Comparison of ENCODE assay signal across 8 cellular contexts in the genomic region with DNA sequence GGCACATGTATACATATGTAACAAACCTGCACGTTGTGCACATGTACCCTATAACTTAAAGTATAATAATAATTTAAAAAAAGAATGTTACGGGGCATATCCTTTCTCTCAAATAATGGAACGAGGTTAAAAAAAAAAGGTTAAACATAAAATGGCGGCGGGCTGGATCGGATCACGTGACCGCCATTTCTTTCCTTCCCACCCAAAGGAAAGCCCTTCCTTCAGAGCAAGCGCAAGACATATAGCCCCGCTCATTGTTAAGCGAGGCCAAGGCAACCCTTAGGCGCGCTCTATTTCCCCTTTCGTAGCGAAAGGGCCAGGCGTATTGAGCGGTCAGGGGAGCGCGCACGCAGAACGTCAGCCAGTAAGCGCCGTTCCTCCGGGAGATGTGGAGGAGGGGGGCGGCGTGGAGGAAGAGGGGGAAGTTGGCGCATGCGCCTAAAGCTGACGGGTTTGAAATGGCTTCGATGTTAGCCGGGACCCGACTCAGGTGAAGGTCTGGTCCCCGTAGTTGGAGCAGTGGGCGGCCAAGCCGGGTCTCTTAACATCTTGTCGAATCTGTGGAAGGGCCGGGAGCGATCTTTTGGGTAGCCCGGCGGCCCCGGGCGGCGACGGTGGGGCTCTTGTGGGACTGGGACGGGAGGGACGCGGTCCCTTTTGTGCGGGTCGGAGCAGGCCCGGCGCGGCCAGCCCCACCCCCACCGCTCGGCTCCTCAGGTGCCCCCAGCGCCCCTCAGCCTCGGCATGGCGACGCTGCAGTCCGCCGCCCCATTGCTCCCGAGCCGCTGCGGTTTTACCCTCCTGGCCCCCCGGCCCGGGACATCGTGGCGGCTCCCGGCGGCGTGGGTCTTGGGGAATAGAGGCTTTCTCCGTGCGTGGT.
DNase-seq lines count a peak whose midpoint lies in the region; ATAC-seq and FAIRE-seq lines count a peak whose summit lies in the region.

A gene with protein sequence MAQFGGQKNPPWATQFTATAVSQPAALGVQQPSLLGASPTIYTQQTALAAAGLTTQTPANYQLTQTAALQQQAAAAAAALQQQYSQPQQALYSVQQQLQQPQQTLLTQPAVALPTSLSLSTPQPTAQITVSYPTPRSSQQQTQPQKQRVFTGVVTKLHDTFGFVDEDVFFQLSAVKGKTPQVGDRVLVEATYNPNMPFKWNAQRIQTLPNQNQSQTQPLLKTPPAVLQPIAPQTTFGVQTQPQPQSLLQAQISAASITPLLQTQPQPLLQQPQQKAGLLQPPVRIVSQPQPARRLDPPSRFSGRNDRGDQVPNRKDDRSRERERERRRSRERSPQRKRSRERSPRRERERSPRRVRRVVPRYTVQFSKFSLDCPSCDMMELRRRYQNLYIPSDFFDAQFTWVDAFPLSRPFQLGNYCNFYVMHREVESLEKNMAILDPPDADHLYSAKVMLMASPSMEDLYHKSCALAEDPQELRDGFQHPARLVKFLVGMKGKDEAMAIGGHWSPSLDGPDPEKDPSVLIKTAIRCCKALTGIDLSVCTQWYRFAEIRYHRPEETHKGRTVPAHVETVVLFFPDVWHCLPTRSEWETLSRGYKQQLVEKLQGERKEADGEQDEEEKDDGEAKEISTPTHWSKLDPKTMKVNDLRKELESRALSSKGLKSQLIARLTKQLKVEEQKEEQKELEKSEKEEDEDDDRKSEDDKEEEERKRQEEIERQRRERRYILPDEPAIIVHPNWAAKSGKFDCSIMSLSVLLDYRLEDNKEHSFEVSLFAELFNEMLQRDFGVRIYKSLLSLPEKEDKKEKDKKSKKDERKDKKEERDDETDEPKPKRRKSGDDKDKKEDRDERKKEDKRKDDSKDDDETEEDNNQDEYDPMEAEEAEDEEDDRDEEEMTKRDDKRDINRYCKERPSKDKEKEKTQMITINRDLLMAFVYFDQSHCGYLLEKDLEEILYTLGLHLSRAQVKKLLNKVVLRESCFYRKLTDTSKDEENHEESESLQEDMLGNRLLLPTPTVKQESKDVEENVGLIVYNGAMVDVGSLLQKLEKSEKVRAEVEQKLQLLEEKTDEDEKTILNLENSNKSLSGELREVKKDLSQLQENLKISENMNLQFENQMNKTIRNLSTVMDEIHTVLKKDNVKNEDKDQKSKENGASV (plus strand): TSS at position 447 of the 880 bp plus-strand sequence. CDS start 1,266 bp downstream, outside the sequence.

- H3K36me3 Mint-ChIP-seq in effector memory CD8-positive, alpha-beta T cell (ENCODE audit: insufficient read depth): peaks cover 54% of the 10 kb centered on the region

- H3K27me3 Mint-ChIP-seq in effector memory CD8-positive, alpha-beta T cell: no peaks in the 10 kb centered on the region

- FAIRE-seq in HTR-8/SVneo (lab: Jason Lieb, UNC): peak; percentile 91

- peaks cover 9 to 14% of the 10 kb centered on the region in 2 donors for H3K4me1 Mint-ChIP-seq in effector memory CD8-positive, alpha-beta T cell (ENCODE audit: low read depth in 2 of 2)

- H3K9me3 Mint-ChIP-seq in effector memory CD8-positive, alpha-beta T cell: no peaks in the 10 kb centered on the region

- ATAC-seq in GM21367 (IDR thresholded peaks at IDR 0.05; ENCODE audit: unreplicated experiment): peak; percentile 98
- ATAC-seq in effector memory CD8-positive, alpha-beta T cell (replicated peaks): peak; percentile 96

- peak within 1 kb of the TSS; percentile 91 to 99 for H3K4me3 Mint-ChIP-seq in effector memory CD8-positive, alpha-beta T cell

- DNase-seq in COLO829 (ENCODE audit: low spot score) (peak; percentile 95), HTR-8/SVneo (ENCODE audit: insufficient read length, low spot score) (peak; percentile 96), NOMO-1 treated with dmso at 0.1 percent for 144 hours (lab: John Stamatoyannopoulos, UW; ENCODE audit: unreplicated experiment) (peak; percentile 97), medulla oblongata (ENCODE audit: extremely low spot score) (peak; percentile 97)
- peak; percentile 86 to 89 (median 87) for DNase-seq in activated CD8-positive, alpha-beta memory T cell treated with anti-CD3 and anti-CD28 coated beads for 48 hours (ENCODE audit: low read depth in 2 of 3, low spot score in 2 of 3)
- peak; percentile 93 to 95 (median 94) for DNase-seq in effector memory CD8-positive, alpha-beta T cell
- peak; percentile 97 for DNase-seq in stimulated activated CD8-positive, alpha-beta memory T cell treated with anti-CD3 and anti-CD28 coated beads, Interleukin-12 subunit alpha, Interleukin-12 subunit beta, amount 100 ng/mL, for 1 hour (ENCODE audit: low read depth)

- peak within 1 kb of the TSS; percentile 98 to 99 for H3K27ac Mint-ChIP-seq in effector memory CD8-positive, alpha-beta T cell

Comparison
In these comparisons a context has a peak if more than half of its experiments do, and no peak if none do; other contexts are left out.
1. Peak in every context shown above with its lines: DNase-seq and ATAC-seq.